1 cellular context compared by ENCODE assay signal in genomic region chr18:76490701-76491171, GRCh38.
TF ChIP-seq lines count a peak whose summit lies in the region.

No MANE protein-coding gene starts in this region.

TF ChIP-seq in HepG2, 621 proteins besides CTCF, POLR2A, EP300 and RAD21 (continued from another document and continues in another):
- TF ChIP-seq ZNF687 (CRISPR knock-in tag; IDR thresholded peaks at IDR 0.05) (peak; percentile 54), REL (CRISPR knock-in tag; conservative IDR thresholded peaks at IDR 0.05) (no peak), MEF2D (CRISPR knock-in tag; IDR thresholded peaks at IDR 0.05) (0 out of 2 replicates have a peak, but pooled peaks have one; percentile 28), RORA (CRISPR knock-in tag; IDR thresholded peaks at IDR 0.05) (no peak), AGO1 (IDR thresholded peaks at IDR 0.05; ENCODE audit: low read depth, low read length, poor library complexity, severe bottlenecking) (peak; percentile 65), EZH2 (conservative IDR thresholded peaks at IDR 0.05; ENCODE audit: low read depth, low read length) (no peak), ZNF670 (CRISPR knock-in tag; IDR thresholded peaks at IDR 0.05; ENCODE audit: borderline replicate concordance) (no peak), CREB1 (IDR thresholded peaks at IDR 0.05) (no peak), CREB1 (CRISPR knock-in tag; IDR thresholded peaks at IDR 0.05) (no peak), TBX3 (IDR thresholded peaks at IDR 0.05; ENCODE audit: borderline replicate concordance) (peak; percentile 72; the same call in 1 of the 2 replicates), GPBP1L1 (CRISPR knock-in tag; IDR thresholded peaks at IDR 0.05) (no peak), AGO2 (optimal IDR thresholded peaks at IDR 0.05; ENCODE audit: low read depth, low read length) (peak; percentile 80), KDM2A (CRISPR knock-in tag; IDR thresholded peaks at IDR 0.05; ENCODE audit: borderline replicate concordance, low read depth) (0 out of 2 replicates have a peak, but pooled peaks have one; percentile 45), KLF16 (CRISPR knock-in tag; IDR thresholded peaks at IDR 0.05) (peak in 1 of 2 experiments; percentile 24; a peak in 1 of 4 replicates), SALL1 (CRISPR knock-in tag; IDR thresholded peaks at IDR 0.05) (peak; percentile 8; the same call in 1 of the 2 replicates), GATAD2A (CRISPR knock-in tag; IDR thresholded peaks at IDR 0.05) (0 out of 2 replicates have a peak, but pooled peaks have one; percentile 14), ZEB1 (IDR thresholded peaks at IDR 0.05; ENCODE audit: insufficient replicate concordance, low read depth) (peak; percentile 50), SNRNP70 (IDR thresholded peaks at IDR 0.05; ENCODE audit: low read depth, low read length) (no peak), PHF8 (CRISPR knock-in tag; IDR thresholded peaks at IDR 0.05) (0 out of 2 replicates have a peak, but pooled peaks have one; percentile 28), BRCA1 (CRISPR knock-in tag; IDR thresholded peaks at IDR 0.05) (no peak), RBAK (CRISPR knock-in tag; IDR thresholded peaks at IDR 0.05) (no peak), ZBTB8A (CRISPR knock-in tag; IDR thresholded peaks at IDR 0.05; ENCODE audit: borderline replicate concordance, low read depth) (no peak), ZNF160 (CRISPR knock-in tag; IDR thresholded peaks at IDR 0.05) (no peak), ZNF768 (CRISPR knock-in tag; IDR thresholded peaks at IDR 0.05) (peak; percentile 31; the same call in 1 of the 2 replicates), HBP1 (CRISPR knock-in tag; IDR thresholded peaks at IDR 0.05; ENCODE audit: low read depth) (0 out of 2 replicates have a peak, but pooled peaks have one; percentile 23), SAP130 (CRISPR knock-in tag; IDR thresholded peaks at IDR 0.05; ENCODE audit: low read depth) (peak; percentile 32; the same call in 1 of the 2 replicates), HOXA9 (CRISPR knock-in tag; IDR thresholded peaks at IDR 0.05; ENCODE audit: borderline replicate concordance) (no peak), CENPT (CRISPR knock-in tag; IDR thresholded peaks at IDR 0.05; ENCODE audit: low read depth) (no peak)
- TF ChIP-seq, protein P1, sequence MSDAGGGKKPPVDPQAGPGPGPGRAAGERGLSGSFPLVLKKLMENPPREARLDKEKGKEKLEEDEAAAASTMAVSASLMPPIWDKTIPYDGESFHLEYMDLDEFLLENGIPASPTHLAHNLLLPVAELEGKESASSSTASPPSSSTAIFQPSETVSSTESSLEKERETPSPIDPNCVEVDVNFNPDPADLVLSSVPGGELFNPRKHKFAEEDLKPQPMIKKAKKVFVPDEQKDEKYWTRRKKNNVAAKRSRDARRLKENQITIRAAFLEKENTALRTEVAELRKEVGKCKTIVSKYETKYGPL (CRISPR knock-in tag; IDR thresholded peaks at IDR 0.05), result peak; percentile 79; the same call in 1 of the 2 replicates
- TF ChIP-seq, protein P2, sequence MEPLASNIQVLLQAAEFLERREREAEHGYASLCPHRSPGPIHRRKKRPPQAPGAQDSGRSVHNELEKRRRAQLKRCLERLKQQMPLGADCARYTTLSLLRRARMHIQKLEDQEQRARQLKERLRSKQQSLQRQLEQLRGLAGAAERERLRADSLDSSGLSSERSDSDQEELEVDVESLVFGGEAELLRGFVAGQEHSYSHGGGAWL (CRISPR knock-in tag; IDR thresholded peaks at IDR 0.05), result 0 out of 2 replicates have a peak, but pooled peaks have one; percentile 28
- TF ChIP-seq, protein P3, sequence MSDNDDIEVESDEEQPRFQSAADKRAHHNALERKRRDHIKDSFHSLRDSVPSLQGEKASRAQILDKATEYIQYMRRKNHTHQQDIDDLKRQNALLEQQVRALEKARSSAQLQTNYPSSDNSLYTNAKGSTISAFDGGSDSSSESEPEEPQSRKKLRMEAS (IDR thresholded peaks at IDR 0.05), result peak; percentile 39; the same call in 1 of the 2 replicates
- TF ChIP-seq, protein P4, sequence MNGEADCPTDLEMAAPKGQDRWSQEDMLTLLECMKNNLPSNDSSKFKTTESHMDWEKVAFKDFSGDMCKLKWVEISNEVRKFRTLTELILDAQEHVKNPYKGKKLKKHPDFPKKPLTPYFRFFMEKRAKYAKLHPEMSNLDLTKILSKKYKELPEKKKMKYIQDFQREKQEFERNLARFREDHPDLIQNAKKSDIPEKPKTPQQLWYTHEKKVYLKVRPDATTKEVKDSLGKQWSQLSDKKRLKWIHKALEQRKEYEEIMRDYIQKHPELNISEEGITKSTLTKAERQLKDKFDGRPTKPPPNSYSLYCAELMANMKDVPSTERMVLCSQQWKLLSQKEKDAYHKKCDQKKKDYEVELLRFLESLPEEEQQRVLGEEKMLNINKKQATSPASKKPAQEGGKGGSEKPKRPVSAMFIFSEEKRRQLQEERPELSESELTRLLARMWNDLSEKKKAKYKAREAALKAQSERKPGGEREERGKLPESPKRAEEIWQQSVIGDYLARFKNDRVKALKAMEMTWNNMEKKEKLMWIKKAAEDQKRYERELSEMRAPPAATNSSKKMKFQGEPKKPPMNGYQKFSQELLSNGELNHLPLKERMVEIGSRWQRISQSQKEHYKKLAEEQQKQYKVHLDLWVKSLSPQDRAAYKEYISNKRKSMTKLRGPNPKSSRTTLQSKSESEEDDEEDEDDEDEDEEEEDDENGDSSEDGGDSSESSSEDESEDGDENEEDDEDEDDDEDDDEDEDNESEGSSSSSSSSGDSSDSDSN (CRISPR knock-in tag; IDR thresholded peaks at IDR 0.05), result 0 out of 2 replicates have a peak, but pooled peaks have one; percentile 26
- TF ChIP-seq, protein P5, sequence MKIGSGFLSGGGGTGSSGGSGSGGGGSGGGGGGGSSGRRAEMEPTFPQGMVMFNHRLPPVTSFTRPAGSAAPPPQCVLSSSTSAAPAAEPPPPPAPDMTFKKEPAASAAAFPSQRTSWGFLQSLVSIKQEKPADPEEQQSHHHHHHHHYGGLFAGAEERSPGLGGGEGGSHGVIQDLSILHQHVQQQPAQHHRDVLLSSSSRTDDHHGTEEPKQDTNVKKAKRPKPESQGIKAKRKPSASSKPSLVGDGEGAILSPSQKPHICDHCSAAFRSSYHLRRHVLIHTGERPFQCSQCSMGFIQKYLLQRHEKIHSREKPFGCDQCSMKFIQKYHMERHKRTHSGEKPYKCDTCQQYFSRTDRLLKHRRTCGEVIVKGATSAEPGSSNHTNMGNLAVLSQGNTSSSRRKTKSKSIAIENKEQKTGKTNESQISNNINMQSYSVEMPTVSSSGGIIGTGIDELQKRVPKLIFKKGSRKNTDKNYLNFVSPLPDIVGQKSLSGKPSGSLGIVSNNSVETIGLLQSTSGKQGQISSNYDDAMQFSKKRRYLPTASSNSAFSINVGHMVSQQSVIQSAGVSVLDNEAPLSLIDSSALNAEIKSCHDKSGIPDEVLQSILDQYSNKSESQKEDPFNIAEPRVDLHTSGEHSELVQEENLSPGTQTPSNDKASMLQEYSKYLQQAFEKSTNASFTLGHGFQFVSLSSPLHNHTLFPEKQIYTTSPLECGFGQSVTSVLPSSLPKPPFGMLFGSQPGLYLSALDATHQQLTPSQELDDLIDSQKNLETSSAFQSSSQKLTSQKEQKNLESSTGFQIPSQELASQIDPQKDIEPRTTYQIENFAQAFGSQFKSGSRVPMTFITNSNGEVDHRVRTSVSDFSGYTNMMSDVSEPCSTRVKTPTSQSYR (CRISPR knock-in tag; IDR thresholded peaks at IDR 0.05; ENCODE audit: borderline replicate concordance), result peak; percentile 17; the same call in 1 of the 2 replicates
- TF ChIP-seq, protein P6, sequence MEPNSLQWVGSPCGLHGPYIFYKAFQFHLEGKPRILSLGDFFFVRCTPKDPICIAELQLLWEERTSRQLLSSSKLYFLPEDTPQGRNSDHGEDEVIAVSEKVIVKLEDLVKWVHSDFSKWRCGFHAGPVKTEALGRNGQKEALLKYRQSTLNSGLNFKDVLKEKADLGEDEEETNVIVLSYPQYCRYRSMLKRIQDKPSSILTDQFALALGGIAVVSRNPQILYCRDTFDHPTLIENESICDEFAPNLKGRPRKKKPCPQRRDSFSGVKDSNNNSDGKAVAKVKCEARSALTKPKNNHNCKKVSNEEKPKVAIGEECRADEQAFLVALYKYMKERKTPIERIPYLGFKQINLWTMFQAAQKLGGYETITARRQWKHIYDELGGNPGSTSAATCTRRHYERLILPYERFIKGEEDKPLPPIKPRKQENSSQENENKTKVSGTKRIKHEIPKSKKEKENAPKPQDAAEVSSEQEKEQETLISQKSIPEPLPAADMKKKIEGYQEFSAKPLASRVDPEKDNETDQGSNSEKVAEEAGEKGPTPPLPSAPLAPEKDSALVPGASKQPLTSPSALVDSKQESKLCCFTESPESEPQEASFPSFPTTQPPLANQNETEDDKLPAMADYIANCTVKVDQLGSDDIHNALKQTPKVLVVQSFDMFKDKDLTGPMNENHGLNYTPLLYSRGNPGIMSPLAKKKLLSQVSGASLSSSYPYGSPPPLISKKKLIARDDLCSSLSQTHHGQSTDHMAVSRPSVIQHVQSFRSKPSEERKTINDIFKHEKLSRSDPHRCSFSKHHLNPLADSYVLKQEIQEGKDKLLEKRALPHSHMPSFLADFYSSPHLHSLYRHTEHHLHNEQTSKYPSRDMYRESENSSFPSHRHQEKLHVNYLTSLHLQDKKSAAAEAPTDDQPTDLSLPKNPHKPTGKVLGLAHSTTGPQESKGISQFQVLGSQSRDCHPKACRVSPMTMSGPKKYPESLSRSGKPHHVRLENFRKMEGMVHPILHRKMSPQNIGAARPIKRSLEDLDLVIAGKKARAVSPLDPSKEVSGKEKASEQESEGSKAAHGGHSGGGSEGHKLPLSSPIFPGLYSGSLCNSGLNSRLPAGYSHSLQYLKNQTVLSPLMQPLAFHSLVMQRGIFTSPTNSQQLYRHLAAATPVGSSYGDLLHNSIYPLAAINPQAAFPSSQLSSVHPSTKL (CRISPR knock-in tag; IDR thresholded peaks at IDR 0.05), result 0 out of 2 replicates have a peak, but pooled peaks have one; percentile 10
- TF ChIP-seq, protein P7, sequence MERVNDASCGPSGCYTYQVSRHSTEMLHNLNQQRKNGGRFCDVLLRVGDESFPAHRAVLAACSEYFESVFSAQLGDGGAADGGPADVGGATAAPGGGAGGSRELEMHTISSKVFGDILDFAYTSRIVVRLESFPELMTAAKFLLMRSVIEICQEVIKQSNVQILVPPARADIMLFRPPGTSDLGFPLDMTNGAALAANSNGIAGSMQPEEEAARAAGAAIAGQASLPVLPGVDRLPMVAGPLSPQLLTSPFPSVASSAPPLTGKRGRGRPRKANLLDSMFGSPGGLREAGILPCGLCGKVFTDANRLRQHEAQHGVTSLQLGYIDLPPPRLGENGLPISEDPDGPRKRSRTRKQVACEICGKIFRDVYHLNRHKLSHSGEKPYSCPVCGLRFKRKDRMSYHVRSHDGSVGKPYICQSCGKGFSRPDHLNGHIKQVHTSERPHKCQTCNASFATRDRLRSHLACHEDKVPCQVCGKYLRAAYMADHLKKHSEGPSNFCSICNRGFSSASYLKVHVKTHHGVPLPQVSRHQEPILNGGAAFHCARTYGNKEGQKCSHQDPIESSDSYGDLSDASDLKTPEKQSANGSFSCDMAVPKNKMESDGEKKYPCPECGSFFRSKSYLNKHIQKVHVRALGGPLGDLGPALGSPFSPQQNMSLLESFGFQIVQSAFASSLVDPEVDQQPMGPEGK (CRISPR knock-in tag; IDR thresholded peaks at IDR 0.05), result peak; percentile 49
